9 cellular contexts compared by ENCODE assay signal in genomic region chr3:126926684-126927404, GRCh38. TPM values are rescaled to one million over a fixed set of nuclear protein-coding genes. Genes with fewer than 3 reads are reported as not detected.
DNase-seq lines count a peak whose midpoint lies in the region; ATAC-seq, FAIRE-seq and TF ChIP-seq lines count a peak whose summit lies in the region.
"Had no signal": no experiment of that assay in that cellular context is flagged by ENCODE, and none has a peak within 500 bp of the region (broad histone marks: within the 10 kb centered on the region; RNA-seq: fewer than 3 reads in every experiment).

No MANE protein-coding gene starts in this region.

- no peaks in the 10 kb centered on the region for H3K9me2 ChIP-seq in Karpas-422 (replicated peaks; ENCODE audit: insufficient read depth, low read length)

- H3K4me1 ChIP-seq in liver (ENCODE audit: control insufficient read depth in 4 of 4, insufficient read depth in 4 of 4, low read length in 3 of 4) (no peaks in the 10 kb centered on the region), HepG2 (ENCODE audit: insufficient read depth, low read length) (peaks cover under 1% of the 10 kb centered on the region), lower lobe of right lung (peaks cover 43% of the 10 kb centered on the region), Karpas-422 (ENCODE audit: low read length) (no peaks in the 10 kb centered on the region)
- H3K4me1 ChIP-seq in effector memory CD4-positive, alpha-beta T cell (ENCODE audit: control insufficient read depth, insufficient read depth, low read length, poor library complexity, severe bottlenecking): no peaks in the 10 kb centered on the region
- H3K4me1 ChIP-seq: right lobe of liver had no signal

- TF ChIP-seq CTCF in liver (IDR thresholded peaks at IDR 0.05; ENCODE audit: low read depth, low read length, missing input control): peak; percentile 4
- no peak for TF ChIP-seq CTCF in HepG2 (CRISPR knock-in tag; IDR thresholded peaks at IDR 0.05)
- TF ChIP-seq CTCF in lower lobe of right lung (IDR thresholded peaks at IDR 0.05): no peak

- TF ChIP-seq POLR2A in HepG2 (IDR thresholded peaks at IDR 0.05; ENCODE audit: insufficient read depth in 1 of 2, low read depth in 2 of 2, low read length in 2 of 2): no peak

- no peak overlapping the region for H3K4me2 ChIP-seq in HepG2 (ENCODE audit: low read depth, low read length)
- no peak overlapping the region for H3K4me2 ChIP-seq in Karpas-422 (ENCODE audit: low read depth, low read length, poor library complexity, severe bottlenecking)

- TF ChIP-seq RAD21 in liver (IDR thresholded peaks at IDR 0.05): no peak
- no peak for TF ChIP-seq RAD21 in HepG2 (CRISPR knock-in tag; IDR thresholded peaks at IDR 0.05)

- in situ Hi-C loops in HepG2 (cut with HindIII; ENCODE audit: extremely low pct_ligation_motif_present, low pct_unique_long_range_greater_than_20kb): no loop called here

- H3K27me3 ChIP-seq in liver (ENCODE audit: control insufficient read depth in 4 of 4, insufficient read depth in 4 of 4, low read length in 3 of 4) (no peaks in the 10 kb centered on the region), HepG2 (ENCODE audit: control insufficient read depth in 1 of 2, insufficient read depth in 2 of 2, low read length in 2 of 2) (no peaks in the 10 kb centered on the region), lower lobe of right lung (ENCODE audit: low read depth) (no peaks in the 10 kb centered on the region), Karpas-422 (ENCODE audit: low read length) (no peaks in the 10 kb centered on the region)
- no peaks in the 10 kb centered on the region for H3K27me3 ChIP-seq in effector memory CD4-positive, alpha-beta T cell (replicated peaks; ENCODE audit: control insufficient read depth, insufficient read depth, low read length, poor library complexity, severe bottlenecking)
- H3K27me3 ChIP-seq: right lobe of liver had no signal

- H3K4me3 ChIP-seq in liver (ENCODE audit: low read depth in 1 of 3, low read length in 3 of 3) (no peak overlapping the region), HepG2 (replicated peaks in 1 of 3; ENCODE audit: insufficient read depth in 1 of 3, low read depth in 2 of 3, low read length in 3 of 3) (no peak overlapping the region), lower lobe of right lung (no peak overlapping the region), Karpas-422 (ENCODE audit: low read length) (no peak overlapping the region)
- H3K4me3 ChIP-seq in effector memory CD4-positive, alpha-beta T cell (ENCODE audit: insufficient read depth, low read depth, low read length, poor library complexity, severe bottlenecking): no peak overlapping the region
- H3K4me3 ChIP-seq: right lobe of liver had no signal

- no peaks in the 10 kb centered on the region for H3K9me3 ChIP-seq in liver (ENCODE audit: control insufficient read depth in 4 of 4, low read length in 3 of 4)
- no peaks in the 10 kb centered on the region for H3K9me3 ChIP-seq in HepG2 (ENCODE audit: low read length)
- no peaks in the 10 kb centered on the region for H3K9me3 ChIP-seq in lower lobe of right lung
- no peaks in the 10 kb centered on the region for H3K9me3 ChIP-seq in effector memory CD4-positive, alpha-beta T cell (ENCODE audit: control insufficient read depth, low read length)
- no peaks in the 10 kb centered on the region for H3K9me3 ChIP-seq in Karpas-422 (ENCODE audit: low read length)
- H3K9me3 ChIP-seq: right lobe of liver had no signal

- H3K79me2 ChIP-seq in HepG2 (ENCODE audit: insufficient read depth, low read length) (no peaks in the 10 kb centered on the region), Karpas-422 (ENCODE audit: low read length) (no peaks in the 10 kb centered on the region)

- BruUV-seq in HepG2 (replicated peaks; lab: Mats Ljungman, UMichigan): no TSS peak

- CTCF ChIA-PET in HepG2 (lab: Yijun Ruan, JAX; ENCODE audit: low intra/inter-chr PET ratio, low total read pairs): no interaction called here

- no peak for TF ChIP-seq EP300 in HepG2 (IDR thresholded peaks at IDR 0.05; ENCODE audit: low read depth in 2 of 2, low read length in 2 of 2)
- TF ChIP-seq EP300 in HepG2 (CRISPR knock-in tag; IDR thresholded peaks at IDR 0.05; ENCODE audit: borderline replicate concordance): no peak

- FAIRE-seq in HepG2 (lab: Jason Lieb, UNC): no peak

- H2AFZ ChIP-seq in HepG2 (ENCODE audit: low read length): no peak overlapping the region
- no peak overlapping the region for H2AFZ ChIP-seq in Karpas-422 (ENCODE audit: low read length)

- H4K20me1 ChIP-seq in HepG2 (ENCODE audit: insufficient read depth, low read length) (no peaks in the 10 kb centered on the region), Karpas-422 (ENCODE audit: insufficient read depth, low read depth, low read length) (peaks cover 4% of the 10 kb centered on the region; the same call in 1 of the 2 replicates)

- H3K27ac ChIP-seq in liver (ENCODE audit: low read depth in 1 of 2, low read length in 2 of 2): peak overlapping the region; percentile 59 to 71
- H3K27ac ChIP-seq in HepG2 (ENCODE audit: extremely low read length, insufficient read depth, low read length): no peak overlapping the region
- H3K27ac ChIP-seq in cingulate gyrus (ENCODE audit: low read depth, low read length): peak overlapping the region; percentile 66
- H3K27ac ChIP-seq in lower lobe of right lung: peak overlapping the region; percentile 28
- H3K27ac ChIP-seq in effector memory CD4-positive, alpha-beta T cell (ENCODE audit: insufficient read depth, low read length, poor library complexity, severe bottlenecking): no peak overlapping the region
- H3K27ac ChIP-seq in Karpas-422 (ENCODE audit: low read length): no peak overlapping the region

- intact Hi-C loops in HepG2 (cut with micrococcal nuclease; ENCODE audit: unreplicated experiment) (no loop called here), lower lobe of right lung (cut with DNase I) (no loop called here)

- ATAC-seq in HepG2: no peak
- ATAC-seq in lower lobe of right lung: peak; percentile 22 to 40
- no peak for ATAC-seq in HG03280 (IDR thresholded peaks at IDR 0.05; ENCODE audit: unreplicated experiment)

- H3K36me3 ChIP-seq in liver (ENCODE audit: control insufficient read depth in 4 of 4, insufficient read depth in 3 of 4, low read depth in 1 of 4, low read length in 3 of 4): no peaks in the 10 kb centered on the region
- no peaks in the 10 kb centered on the region for H3K36me3 ChIP-seq in HepG2 (replicated peaks in 1 of 2; ENCODE audit: control insufficient read depth in 1 of 2, insufficient read depth in 2 of 2, low read length in 2 of 2)
- no peaks in the 10 kb centered on the region for H3K36me3 ChIP-seq in lower lobe of right lung
- no peaks in the 10 kb centered on the region for H3K36me3 ChIP-seq in effector memory CD4-positive, alpha-beta T cell (ENCODE audit: control insufficient read depth, insufficient read depth, low read length)
- no peaks in the 10 kb centered on the region for H3K36me3 ChIP-seq in Karpas-422 (ENCODE audit: insufficient read depth, low read length)
- H3K36me3 ChIP-seq: right lobe of liver had no signal

- WGBS in liver: 85% methylated on average over 11 of the region's 11 CpGs
- 94% methylated on average over 7 of the region's 11 CpGs for WGBS in HepG2 (ENCODE audit: low lambda C conversion rate)

- H3K9ac ChIP-seq in liver (ENCODE audit: low read depth in 1 of 2, low read length in 2 of 2) (no peak overlapping the region), HepG2 (ENCODE audit: insufficient read depth, low read depth, low read length) (no peak overlapping the region), Karpas-422 (ENCODE audit: low read length) (no peak overlapping the region)

- POLR2A ChIA-PET in HepG2 (lab: Yijun Ruan, JAX): no interaction called here

- DNase-seq in HepG2 (ENCODE audit: low spot score) (no peak), lower lobe of right lung (no peak), iPS-NIHi11 (ENCODE audit: low spot score) (no peak), Karpas-422 (no peak)
- DNase-seq in effector memory CD4-positive, alpha-beta T cell: no peak
- DNase-seq: right lobe of liver had no signal

TF ChIP-seq in liver, 16 proteins besides CTCF, POLR2A, EP300 and RAD21:
- TF ChIP-seq YY1 (IDR thresholded peaks at IDR 0.05) (no peak), JUND (IDR thresholded peaks at IDR 0.05) (peak; percentile 22 to 32)

TF ChIP-seq in HepG2, 621 proteins besides CTCF, POLR2A, EP300 and RAD21 (continues in another document):
- TF ChIP-seq ZNF572 (CRISPR knock-in tag; IDR thresholded peaks at IDR 0.05) (no peak), EHMT2 (IDR thresholded peaks at IDR 0.05; ENCODE audit: borderline replicate concordance, low read depth, low read length) (no peak), ZNF10 (CRISPR knock-in tag; IDR thresholded peaks at IDR 0.05; ENCODE audit: borderline replicate concordance, low read depth) (no peak), HMGA1 (CRISPR knock-in tag; conservative IDR thresholded peaks at IDR 0.05) (no peak), ZNF383 (CRISPR knock-in tag; IDR thresholded peaks at IDR 0.05; ENCODE audit: borderline replicate concordance) (no peak), PAWR (CRISPR knock-in tag; IDR thresholded peaks at IDR 0.05; ENCODE audit: borderline replicate concordance) (no peak)

RNA-seq across cellular contexts. Expression of gene PLXNA1, which starts 56.1 kb away (rescaled TPM):
- total RNA-seq in liver: 1 to 10 TPM; 6.8 to 8.3 TPM
- polyA plus RNA-seq in liver: 1 to 10 TPM in 1 of 2 donors, under 1 TPM in 1; 0.92 to 2.1 TPM
- 8.5 and 16.6 TPM in 2 replicates for total RNA-seq in HepG2 (2016; rRNA removed; fragmentation: Illumina TruSeq; extraction: Trizol)
- total RNA-seq in HepG2 (2016; cell fraction: cytosol; rRNA removed; fragmentation: Illumina TruSeq; extraction: Trizol; ENCODE audit: low read depth): 1.1 TPM in 2 replicates
- 7.0 and 17.7 TPM in 2 replicates for total RNA-seq in HepG2 (2016; cell fraction: insoluble cytoplasmic fraction; rRNA removed; fragmentation: Illumina TruSeq; extraction: Trizol)
- 4.5 and 5.2 TPM in 2 replicates for total RNA-seq in HepG2 (2016; cell fraction: membrane; rRNA removed; fragmentation: Illumina TruSeq; extraction: Trizol)
- total RNA-seq in HepG2 (2016; cell fraction: nucleus; rRNA removed; fragmentation: Illumina TruSeq; extraction: Trizol): 21.4 and 25.4 TPM in 2 replicates
- polyA plus RNA-seq in HepG2 (2011; rRNA removed): 18.2 and 29.9 TPM in 2 replicates
- polyA plus RNA-seq in HepG2 (2011; cell fraction: cytosol; rRNA removed): 11.5 and 17.1 TPM in 2 replicates
- 87.4 and 104 TPM in 2 replicates for polyA plus RNA-seq in HepG2 (2011; cell fraction: nucleus; rRNA removed)
- polyA plus RNA-seq in HepG2 (2012): 12.1 and 17.5 TPM in 2 replicates
- 0.60 and 0.61 TPM in 2 replicates for polyA plus RNA-seq in HepG2 (2016; cell fraction: cytosol; fragmentation: Illumina TruSeq; extraction: Trizol; ENCODE audit: low read depth)
- polyA plus RNA-seq in HepG2 (2016; cell fraction: insoluble cytoplasmic fraction; fragmentation: Illumina TruSeq; extraction: Trizol; ENCODE audit: low read depth): 4.2 and 7.1 TPM in 2 replicates
- 1.3 and 3.0 TPM in 2 replicates for polyA plus RNA-seq in HepG2 (2016; cell fraction: membrane; fragmentation: Illumina TruSeq; extraction: Trizol; ENCODE audit: low read depth)
- polyA plus RNA-seq in HepG2 (2016; cell fraction: nucleus; fragmentation: Illumina TruSeq; extraction: Trizol; ENCODE audit: insufficient read depth, low read depth): 40.0 and 50.7 TPM in 2 replicates
- polyA minus RNA-seq in HepG2 (2011; rRNA and poly(A)+ RNA removed; ENCODE audit: low replicate concordance): 45.3 and 67.9 TPM in 2 replicates
- polyA minus RNA-seq in HepG2 (2011; cell fraction: cytosol; rRNA and poly(A)+ RNA removed): 16.4 and 17.6 TPM in 2 replicates
- polyA minus RNA-seq in HepG2 (2011; cell fraction: nucleus; rRNA and poly(A)+ RNA removed): 24.8 and 26.2 TPM in 2 replicates
- 48.1 TPM for total RNA-seq in lower lobe of right lung
- 7.5 and 15.8 TPM in 2 replicates for total RNA-seq in Karpas-422 (2014; rRNA removed; shearing (Covaris generic); ENCODE audit: low replicate concordance)

Comparison
In these comparisons a context has a peak if more than half of its experiments do, and no peak if none do; other contexts are left out.
1. H3K27ac ChIP-seq: peak in liver (2 of 2), cingulate gyrus (single experiment) and lower lobe of right lung (single experiment); none in HepG2 (single experiment), effector memory CD4-positive, alpha-beta T cell (single experiment) and Karpas-422 (single experiment).
2. ATAC-seq: peak in lower lobe of right lung (2 of 2); none in HepG2 (single experiment) and HG03280 (single experiment).